Comparison of ENCODE assay signal across 14 cellular contexts in the genomic region with DNA sequence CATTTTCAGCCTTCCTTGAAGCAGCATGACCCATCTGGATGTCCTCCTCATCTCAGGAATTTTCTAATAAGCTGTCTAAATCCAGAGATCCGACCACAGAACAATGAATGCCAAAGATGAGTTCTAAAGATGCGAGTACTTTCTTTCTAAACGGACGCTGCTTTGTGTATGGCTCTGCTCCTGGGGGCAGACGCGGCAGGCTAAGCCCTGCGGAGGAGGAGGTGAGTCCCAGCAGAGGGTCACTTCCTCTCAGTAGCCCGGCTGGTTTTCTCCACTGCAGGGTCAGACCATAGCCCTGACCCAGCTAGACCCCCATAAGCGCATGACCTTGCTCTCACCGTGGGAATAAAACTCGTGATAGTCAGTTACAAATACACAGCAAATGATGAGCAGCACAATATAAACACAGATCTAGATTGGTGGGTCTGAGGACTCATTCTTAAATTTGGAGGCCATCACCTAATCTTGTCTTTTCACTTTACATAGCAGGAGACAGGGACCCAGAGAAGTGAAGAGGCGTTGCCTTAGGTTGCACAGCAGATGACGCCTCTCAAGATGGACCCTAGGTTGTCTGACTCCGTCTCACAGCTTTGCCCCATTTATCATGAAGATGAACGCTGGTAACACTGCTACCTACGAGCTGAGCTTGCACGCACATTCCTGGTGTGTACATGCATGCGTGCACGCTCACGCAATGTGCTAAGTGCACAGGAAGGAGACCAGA. TPM values are rescaled to one million over a fixed set of nuclear protein-coding genes. Genes with fewer than 3 reads are reported as not detected.
A peak's percentile ranks its signal among the peaks of the same experiment; 100 is the strongest.
DNase-seq lines count a peak whose midpoint lies in the region; ATAC-seq and TF ChIP-seq lines count a peak whose summit lies in the region.
"Had no signal": no experiment of that assay in that cellular context is flagged by ENCODE, and none has a peak within 500 bp of the region (broad histone marks: within the 10 kb centered on the region; RNA-seq: fewer than 3 reads in every experiment).

No MANE protein-coding gene starts in this region.

- H3K4me1 ChIP-seq in HUES48 (ENCODE audit: control insufficient read depth, insufficient read depth, low read length) (peaks cover 16% of the 10 kb centered on the region), gastroesophageal sphincter (peaks cover 21 to 67% (median 28%) of the 10 kb centered on the region in 3 donors), mesendoderm (ENCODE audit: control insufficient read depth, low read depth, low read length) (peaks cover 2% of the 10 kb centered on the region)

- no peaks in the 10 kb centered on the region for H3K79me2 ChIP-seq in mesendoderm (ENCODE audit: control insufficient read depth, insufficient read depth, low read length)

- TF ChIP-seq CTCF in gastroesophageal sphincter (IDR thresholded peaks at IDR 0.05) = no peak

- H3K27ac ChIP-seq in HUES48 (ENCODE audit: low read depth, low read length) = peak overlapping the region; percentile 32
- peak overlapping the region; percentile 87 to 89 (median 88) for H3K27ac ChIP-seq in gastroesophageal sphincter
- no peak overlapping the region for H3K27ac ChIP-seq in mesendoderm (ENCODE audit: low read depth, low read length)

- no peak overlapping the region for H2AK5ac ChIP-seq in mesendoderm (ENCODE audit: low read length)

- H3K27me3 ChIP-seq in HUES48 (ENCODE audit: control insufficient read depth, insufficient read depth, low read length) = no peaks in the 10 kb centered on the region
- no peaks in the 10 kb centered on the region for H3K27me3 ChIP-seq in gastroesophageal sphincter
- no peaks in the 10 kb centered on the region for H3K27me3 ChIP-seq in mesendoderm (ENCODE audit: insufficient read depth, low read length, poor library complexity)

- H2BK15ac ChIP-seq in mesendoderm (replicated peaks; ENCODE audit: low read depth) = no peak overlapping the region

- H3K27me3 Mint-ChIP-seq in activated CD8-positive, alpha-beta T cell treated with anti-CD3 and anti-CD28 coated beads, Interleukin-2, amount 10 ng/mL, durations not matched to agents 7 days and 5 days (ENCODE audit: low read depth) = no peaks in the 10 kb centered on the region
- H3K27me3 Mint-ChIP-seq: stimulated activated naive CD8-positive, alpha-beta T cell treated with anti-CD3 and anti-CD28 coated beads, Interleukin-15, amount 100 ng/mL, for 72 hours had no signal

- H3K9me3 Mint-ChIP-seq in activated CD8-positive, alpha-beta T cell treated with anti-CD3 and anti-CD28 coated beads, Interleukin-2, amount 10 ng/mL, durations not matched to agents 7 days and 5 days (ENCODE audit: insufficient read depth) = no peaks in the 10 kb centered on the region
- H3K9me3 Mint-ChIP-seq in stimulated activated effector memory CD8-positive, alpha-beta T cell treated with anti-CD3 and anti-CD28 coated beads, Interleukin-12 subunit alpha, Interleukin-12 subunit beta, amount 100 ng/mL, for 72 hours = no peaks in the 10 kb centered on the region
- H3K9me3 Mint-ChIP-seq: stimulated activated naive CD8-positive, alpha-beta T cell treated with anti-CD3 and anti-CD28 coated beads, Interleukin-15, amount 100 ng/mL, for 72 hours had no signal

- H3K4me3 ChIP-seq in HUES48 (ENCODE audit: low read depth, low read length) (no peak overlapping the region), gastroesophageal sphincter (no peak overlapping the region), mesendoderm (ENCODE audit: low read length) (no peak overlapping the region)
- H3K4me3 ChIP-seq: GM12878 had no signal

- ATAC-seq in activated CD8-positive, alpha-beta T cell treated with anti-CD3 and anti-CD28 coated beads, Interleukin-2, amount 10 ng/mL, durations not matched to agents 7 days and 5 days = no peak
- ATAC-seq in gastroesophageal sphincter (no peak), HG03175 (IDR thresholded peaks at IDR 0.05; ENCODE audit: unreplicated experiment) (no peak)
- no peak for ATAC-seq in stimulated activated effector memory CD8-positive, alpha-beta T cell treated with anti-CD3 and anti-CD28 coated beads, Interleukin-12 subunit alpha, Interleukin-12 subunit beta, amount 100 ng/mL, for 72 hours
- ATAC-seq: GM12878; stimulated activated naive CD8-positive, alpha-beta T cell treated with anti-CD3 and anti-CD28 coated beads, Interleukin-15, amount 100 ng/mL, for 72 hours had no signal

- no peak overlapping the region for H2BK5ac ChIP-seq in mesendoderm (ENCODE audit: low read length)

- no peak overlapping the region for H4K5ac ChIP-seq in mesendoderm (ENCODE audit: low read length)

- peaks cover 5% of the 10 kb centered on the region; the same call in 1 of the 2 replicates for H3K36me3 ChIP-seq in HUES48 (ENCODE audit: control insufficient read depth, insufficient read depth, low read length)
- peaks cover 0 to 5% of the 10 kb centered on the region in 2 donors for H3K36me3 ChIP-seq in gastroesophageal sphincter
- H3K36me3 ChIP-seq in mesendoderm (ENCODE audit: control insufficient read depth, insufficient read depth, low read length) = no peaks in the 10 kb centered on the region

- no peak for TF ChIP-seq POLR2A in gastroesophageal sphincter (IDR thresholded peaks at IDR 0.05)

- H4K8ac ChIP-seq in mesendoderm (ENCODE audit: low read depth, low read length) = no peak overlapping the region

- no peak overlapping the region for H3K56ac ChIP-seq in mesendoderm (ENCODE audit: low read length)

- peak overlapping the region; percentile 75 for H3K27ac Mint-ChIP-seq in activated CD8-positive, alpha-beta T cell treated with anti-CD3 and anti-CD28 coated beads, Interleukin-2, amount 10 ng/mL, durations not matched to agents 7 days and 5 days
- H3K27ac Mint-ChIP-seq in stimulated activated effector memory CD8-positive, alpha-beta T cell treated with anti-CD3 and anti-CD28 coated beads, Interleukin-12 subunit alpha, Interleukin-12 subunit beta, amount 100 ng/mL, for 72 hours = peak overlapping the region; percentile 98

- H3K9me3 ChIP-seq in HUES48 (ENCODE audit: control insufficient read depth, insufficient read depth, low read length) = no peaks in the 10 kb centered on the region
- no peaks in the 10 kb centered on the region for H3K9me3 ChIP-seq in gastroesophageal sphincter

- POLR2A ChIA-PET in activated CD8-positive, alpha-beta T cell treated with anti-CD3 and anti-CD28 coated beads, Interleukin-2, amount 10 ng/mL, durations not matched to agents 7 days and 5 days (lab: Charles Lee) = interaction anchor here (3.9 kb wide), 1 partner anchor 17 kb away, joined by 27 read pairs; a partner anchor contains a TSS

- 58 to 72% methylated on average over 13 of the region's 20 CpGs for WGBS in gastroesophageal sphincter (ENCODE audit: low coverage in 1 of 2), 2 donors
- WGBS in mesendoderm (ENCODE audit: extremely low coverage, insufficient coverage, low lambda C conversion rate) = no CpG with 5 or more reads among the region's 20 CpGs

- peaks cover 50% of the 10 kb centered on the region for H3K4me1 Mint-ChIP-seq in activated CD8-positive, alpha-beta T cell treated with anti-CD3 and anti-CD28 coated beads, Interleukin-2, amount 10 ng/mL, durations not matched to agents 7 days and 5 days (ENCODE audit: low read depth)
- peaks cover 61% of the 10 kb centered on the region for H3K4me1 Mint-ChIP-seq in stimulated activated effector memory CD8-positive, alpha-beta T cell treated with anti-CD3 and anti-CD28 coated beads, Interleukin-12 subunit alpha, Interleukin-12 subunit beta, amount 100 ng/mL, for 72 hours

- TF ChIP-seq EP300 in gastroesophageal sphincter (IDR thresholded peaks at IDR 0.05) = no peak

- H3K79me1 ChIP-seq in mesendoderm (ENCODE audit: low read length) = peaks cover 2% of the 10 kb centered on the region

- no peak overlapping the region for H3K18ac ChIP-seq in mesendoderm (ENCODE audit: low read length)

- CTCF ChIA-PET in activated CD8-positive, alpha-beta T cell treated with anti-CD3 and anti-CD28 coated beads, Interleukin-2, amount 10 ng/mL, durations not matched to agents 7 days and 5 days (lab: Charles Lee) = no interaction called here

- H3K4ac ChIP-seq in mesendoderm (ENCODE audit: low read depth, low read length) = no peak overlapping the region

- no peak overlapping the region for H3K4me3 Mint-ChIP-seq in activated CD8-positive, alpha-beta T cell treated with anti-CD3 and anti-CD28 coated beads, Interleukin-2, amount 10 ng/mL, durations not matched to agents 7 days and 5 days
- H3K4me3 Mint-ChIP-seq in stimulated activated effector memory CD8-positive, alpha-beta T cell treated with anti-CD3 and anti-CD28 coated beads, Interleukin-12 subunit alpha, Interleukin-12 subunit beta, amount 100 ng/mL, for 72 hours = no peak overlapping the region
- H3K4me3 Mint-ChIP-seq: stimulated activated naive CD8-positive, alpha-beta T cell treated with anti-CD3 and anti-CD28 coated beads, Interleukin-15, amount 100 ng/mL, for 72 hours had no signal

- H2BK120ac ChIP-seq in mesendoderm (ENCODE audit: low read depth, low read length) = no peak overlapping the region

- no peak for DNase-seq in activated CD8-positive, alpha-beta T cell treated with anti-CD3 and anti-CD28 coated beads, Interleukin-2, amount 10 ng/mL, durations not matched to agents 7 days and 5 days
- DNase-seq in stimulated activated effector memory CD8-positive, alpha-beta T cell treated with anti-CD3 and anti-CD28 coated beads, Interleukin-12 subunit alpha, Interleukin-12 subunit beta, amount 100 ng/mL, for 72 hours (ENCODE audit: low spot score in 2 of 2) = no peak
- DNase-seq in mesendoderm (no peak), NCI-H345 treated with DMSO at 0.1 percent for 48 hours (lab: John Stamatoyannopoulos, UW; ENCODE audit: unreplicated experiment) (no peak)
- DNase-seq: activated T-cell treated with anti-CD3 and anti-CD28 coated beads, Interleukin-2, amount 50 U/mL, for 48 hours; glutamatergic neuron; GOT3; stimulated activated naive CD8-positive, alpha-beta T cell treated with anti-CD3 and anti-CD28 coated beads, Interleukin-15, amount 100 ng/mL, for 72 hours had no signal

- H3K23ac ChIP-seq in mesendoderm (ENCODE audit: low read length) = no peak overlapping the region

- no peak overlapping the region for H3K4me2 ChIP-seq in mesendoderm (ENCODE audit: low read length)

- no peak overlapping the region for H3K9ac ChIP-seq in HUES48 (ENCODE audit: low read depth, low read length)
- H3K9ac ChIP-seq in mesendoderm (ENCODE audit: low read length) = no peak overlapping the region

- H3K36me3 Mint-ChIP-seq in activated CD8-positive, alpha-beta T cell treated with anti-CD3 and anti-CD28 coated beads, Interleukin-2, amount 10 ng/mL, durations not matched to agents 7 days and 5 days (ENCODE audit: low read depth) = peaks cover 44% of the 10 kb centered on the region
- peaks cover 92% of the 10 kb centered on the region for H3K36me3 Mint-ChIP-seq in stimulated activated effector memory CD8-positive, alpha-beta T cell treated with anti-CD3 and anti-CD28 coated beads, Interleukin-12 subunit alpha, Interleukin-12 subunit beta, amount 100 ng/mL, for 72 hours

RNA-seq across cellular contexts. Expression of a gene that starts 16.6 kb away (rescaled TPM):
- total RNA-seq in activated CD8-positive, alpha-beta T cell treated with anti-CD3 and anti-CD28 coated beads, Interleukin-2, amount 10 ng/mL, durations not matched to agents 7 days and 5 days = 10 to 100 TPM; 27.5 to 29.8 TPM
- 10 to 100 TPM; 16.2 to 35.0 (median 17.2) TPM for total RNA-seq in gastroesophageal sphincter
- polyA plus RNA-seq in mesendoderm (2013, experiment 1 of 2) = 7.0 TPM
- polyA plus RNA-seq in mesendoderm (2013, experiment 2 of 2) = 7.5 TPM

RNA-seq across cellular contexts. Expression of a gene that starts 39.1 kb away (rescaled TPM):
- not detected for total RNA-seq in activated CD8-positive, alpha-beta T cell treated with anti-CD3 and anti-CD28 coated beads, Interleukin-2, amount 10 ng/mL, durations not matched to agents 7 days and 5 days
- 1 to 10 TPM in 1 of 4 donors, not detected in 3; 2.5 TPM for total RNA-seq in gastroesophageal sphincter
- polyA plus RNA-seq in mesendoderm (2013, experiment 1 of 2) = not detected
- not detected for polyA plus RNA-seq in mesendoderm (2013, experiment 2 of 2)
- total RNA-seq: GM12878, HT1080, OCI-LY7 had no signal
